Comparison of ENCODE assay signal across 27 cellular contexts in genomic region chr10:109411897-109412296, GRCh38.
A peak's percentile ranks its signal among the peaks of the same experiment; 100 is the strongest.
DNase-seq lines count a peak whose midpoint lies in the region; ATAC-seq, FAIRE-seq and TF ChIP-seq lines count a peak whose summit lies in the region.
"Had no signal": no experiment of that assay in that cellular context is flagged by ENCODE, and none has a peak within 500 bp of the region (broad histone marks: within the 10 kb centered on the region; RNA-seq: fewer than 3 reads in every experiment).

No MANE protein-coding gene starts in this region.

- no peak for TF ChIP-seq CTCF in H1 (IDR thresholded peaks at IDR 0.05; ENCODE audit: control extremely low read depth in 1 of 3, insufficient read depth in 1 of 3, low read depth in 1 of 3, low read length in 3 of 3)
- peak; percentile 45 for TF ChIP-seq CTCF in type B pancreatic cell (conservative IDR thresholded peaks at IDR 0.05)

- no peak overlapping the region for H4K91ac ChIP-seq in H1 (replicated peaks; ENCODE audit: insufficient read length, low read length)
- H4K91ac ChIP-seq in mesenchymal stem cell (ENCODE audit: low read length) = no peak overlapping the region

- H3K9me3 ChIP-seq in H1 (ENCODE audit: insufficient read depth in 2 of 2, low read depth in 1 of 2, low read length in 1 of 2) = no peaks in the 10 kb centered on the region
- no peaks in the 10 kb centered on the region for H3K9me3 ChIP-seq in mesenchymal stem cell (ENCODE audit: control insufficient read depth, low read length)
- H3K9me3 ChIP-seq: neutrophil, spleen had no signal

- TF ChIP-seq EP300 in H1 (IDR thresholded peaks at IDR 0.05; ENCODE audit: borderline replicate concordance in 1 of 2, low read depth in 2 of 2, low read length in 2 of 2) = no peak

- H2BK120ac ChIP-seq in H1 (replicated peaks; ENCODE audit: low read depth, low read length) (no peak overlapping the region), mesenchymal stem cell (ENCODE audit: low read depth, low read length) (no peak overlapping the region)

- peak; percentile 4 for DNase-seq in NCI-H82 (lab: John Stamatoyannopoulos, UW)
- no peak for DNase-seq in NCI-H82 treated with DMSO at 0.1 percent for 48 hours (lab: John Stamatoyannopoulos, UW; ENCODE audit: unreplicated experiment)
- DNase-seq in H1 (ENCODE audit: low read depth in 1 of 2, low spot score in 2 of 2) = no peak
- DNase-seq in mesenchymal stem cell = peak; percentile 32
- no peak for DNase-seq in type B pancreatic cell (ENCODE audit: extremely low spot score, unreplicated experiment)
- DNase-seq in NCI-H2029 treated with DMSO at 0.1 percent for 48 hours (lab: John Stamatoyannopoulos, UW) = no peak
- DNase-seq: activated CD4-positive, alpha-beta T cell treated with anti-CD3 and anti-CD28 coated beads for 48 hours; activated naive CD4-positive, alpha-beta T cell treated with anti-CD3 and anti-CD28 coated beads, Interleukin-2, amount 10 ng/mL, durations not matched to agents 7 days and 5 days; activated T-cell treated with anti-CD3 and anti-CD28 coated beads, Interleukin-2, amount 50 U/mL, for 72 hours; caudate nucleus; dorsolateral prefrontal cortex; foreskin keratinocyte; immature natural killer cell; left ventricle myocardium superior; NCI-H1694; NCI-H2227 treated with DMSO at 0.1 percent for 48 hours; NCI-H774; PC-9; spleen; stimulated activated CD4-positive, alpha-beta T cell treated with anti-CD3 and anti-CD28 coated beads, Interleukin-4, amount 100 ng/mL, for 24 hours; trophoblast cell had no signal

- H3K4me3 Mint-ChIP-seq in type B pancreatic cell = no peak overlapping the region
- H3K4me3 Mint-ChIP-seq: activated naive CD4-positive, alpha-beta T cell treated with anti-CD3 and anti-CD28 coated beads, Interleukin-2, amount 10 ng/mL, durations not matched to agents 7 days and 5 days; activated T-cell treated with anti-CD3 and anti-CD28 coated beads, Interleukin-2, amount 50 U/mL, for 72 hours; immature natural killer cell; stimulated activated naive CD8-positive, alpha-beta T cell treated with anti-CD3 and anti-CD28 coated beads, Interleukin-15, Interleukin-2, amounts not matched to agents 100 ng/mL and 50 ng/mL, for 24 hours; T-helper 1 cell treated with Interleukin-12 subunit alpha and Interleukin-12 subunit beta and Interleukin-4 antibody, amounts not matched to agents 30 μg/mL and 1 μg/mL, for 36 hours had no signal

- H3K4me1 ChIP-seq in H1 (replicated peaks in 1 of 4; ENCODE audit: control insufficient read depth in 3 of 4, insufficient read depth in 4 of 4, low read length in 3 of 4) (no peaks in the 10 kb centered on the region), mesenchymal stem cell (ENCODE audit: control insufficient read depth, insufficient read depth, low read depth, low read length) (no peaks in the 10 kb centered on the region)
- H3K4me1 ChIP-seq: foreskin keratinocyte, spleen had no signal

- peak in 1 of 2 experiments; percentile 27; a peak in 3 of 4 replicates for TF ChIP-seq RAD21 in H1 (IDR thresholded peaks at IDR 0.05 in 1 of 2, conservative IDR thresholded peaks at IDR 0.05 in 1 of 2; ENCODE audit: low read depth in 2 of 2, low read length in 2 of 2)

- no peaks in the 10 kb centered on the region for H3K27me3 Mint-ChIP-seq in type B pancreatic cell
- H3K27me3 Mint-ChIP-seq: activated naive CD4-positive, alpha-beta T cell treated with anti-CD3 and anti-CD28 coated beads, Interleukin-2, amount 10 ng/mL, durations not matched to agents 7 days and 5 days; stimulated activated naive CD8-positive, alpha-beta T cell treated with anti-CD3 and anti-CD28 coated beads, Interleukin-15, Interleukin-2, amounts not matched to agents 100 ng/mL and 50 ng/mL, for 24 hours had no signal

- H3K4me3 ChIP-seq in H1 (ENCODE audit: extremely low read depth in 1 of 4, insufficient read depth in 2 of 4, low read depth in 3 of 4, low read length in 4 of 4) (no peak overlapping the region), mesenchymal stem cell (ENCODE audit: insufficient read depth in 1 of 2, low read depth in 1 of 2, low read length in 2 of 2) (no peak overlapping the region)
- H3K4me3 ChIP-seq: dorsolateral prefrontal cortex, hepatocyte, PC-9, spleen had no signal

- H3K14ac ChIP-seq in H1 (ENCODE audit: insufficient read length) (no peak overlapping the region), mesenchymal stem cell (ENCODE audit: low read length in 2 of 2) (no peak overlapping the region)

- H3K23me2 ChIP-seq in H1 (ENCODE audit: low read depth, low read length) = no peaks in the 10 kb centered on the region; the same call in 1 of the 2 replicates

- H2BK20ac ChIP-seq in H1 (ENCODE audit: low read length) = no peak overlapping the region

- no peaks in the 10 kb centered on the region for H4K20me1 ChIP-seq in H1 (replicated peaks in 1 of 2; ENCODE audit: control insufficient read depth in 1 of 2, insufficient read depth in 2 of 2, low read length in 2 of 2)

- H3K23ac ChIP-seq in H1 (ENCODE audit: insufficient read length) (no peak overlapping the region), mesenchymal stem cell (ENCODE audit: low read length in 2 of 2) (no peak overlapping the region)

- H4K8ac ChIP-seq in H1 (ENCODE audit: extremely low read depth, insufficient read depth, low read length) (no peak overlapping the region), mesenchymal stem cell (ENCODE audit: low read length) (no peak overlapping the region)

- H3K18ac ChIP-seq in H1 (ENCODE audit: extremely low read depth, low read length) = no peak overlapping the region
- H3K18ac ChIP-seq in mesenchymal stem cell (ENCODE audit: low read depth in 1 of 2, low read length in 2 of 2) = peak overlapping the region in 1 of 2 experiments; percentile 11

- H2BK5ac ChIP-seq in H1 (ENCODE audit: low read depth, low read length) = no peak overlapping the region
- no peak overlapping the region for H2BK5ac ChIP-seq in mesenchymal stem cell (ENCODE audit: low read depth, low read length, poor library complexity, severe bottlenecking)

- peaks cover 4% of the 10 kb centered on the region for H3K9me3 Mint-ChIP-seq in type B pancreatic cell
- H3K9me3 Mint-ChIP-seq: activated naive CD4-positive, alpha-beta T cell treated with anti-CD3 and anti-CD28 coated beads, Interleukin-2, amount 10 ng/mL, durations not matched to agents 7 days and 5 days; stimulated activated naive CD8-positive, alpha-beta T cell treated with anti-CD3 and anti-CD28 coated beads, Interleukin-15, Interleukin-2, amounts not matched to agents 100 ng/mL and 50 ng/mL, for 24 hours; T-helper 1 cell treated with Interleukin-12 subunit alpha and Interleukin-12 subunit beta and Interleukin-4 antibody, amounts not matched to agents 30 μg/mL and 1 μg/mL, for 36 hours had no signal

- H3K27ac ChIP-seq in H1 (ENCODE audit: low read depth, low read length) (no peak overlapping the region), mesenchymal stem cell (ENCODE audit: low read length, poor library complexity, severe bottlenecking) (no peak overlapping the region)
- H3K27ac ChIP-seq: dorsolateral prefrontal cortex, foreskin keratinocyte, hepatocyte, neutrophil, PC-9, spleen had no signal

- H3K4ac ChIP-seq in H1 (replicated peaks; ENCODE audit: insufficient read length, low read depth, low read length) = no peak overlapping the region
- H3K4ac ChIP-seq in mesenchymal stem cell (ENCODE audit: low read depth in 1 of 2, low read length in 2 of 2) = no peak overlapping the region

- FAIRE-seq in H1 (lab: Jason Lieb, UNC) = no peak

- H3K4me1 Mint-ChIP-seq in type B pancreatic cell (ENCODE audit: unreplicated experiment) = peaks cover 7% of the 10 kb centered on the region
- H3K4me1 Mint-ChIP-seq: activated naive CD4-positive, alpha-beta T cell treated with anti-CD3 and anti-CD28 coated beads, Interleukin-2, amount 10 ng/mL, durations not matched to agents 7 days and 5 days; immature natural killer cell had no signal

- no peak overlapping the region for H4K5ac ChIP-seq in H1 (ENCODE audit: insufficient read length, low read depth, low read length)

- H3K27ac Mint-ChIP-seq in type B pancreatic cell = no peak overlapping the region
- H3K27ac Mint-ChIP-seq: activated naive CD4-positive, alpha-beta T cell treated with anti-CD3 and anti-CD28 coated beads, Interleukin-2, amount 10 ng/mL, durations not matched to agents 7 days and 5 days; activated T-cell treated with anti-CD3 and anti-CD28 coated beads, Interleukin-2, amount 50 U/mL, for 72 hours; immature natural killer cell; stimulated activated naive CD8-positive, alpha-beta T cell treated with anti-CD3 and anti-CD28 coated beads, Interleukin-15, Interleukin-2, amounts not matched to agents 100 ng/mL and 50 ng/mL, for 24 hours; T-helper 1 cell treated with Interleukin-12 subunit alpha and Interleukin-12 subunit beta and Interleukin-4 antibody, amounts not matched to agents 30 μg/mL and 1 μg/mL, for 36 hours had no signal

- H2AFZ ChIP-seq in H1 (ENCODE audit: low read length) (0 out of 2 replicates have a peak overlapping the region, but pooled peaks have one; percentile 20), mesenchymal stem cell (ENCODE audit: low read depth, low read length) (no peak overlapping the region)
- H2AFZ ChIP-seq: hepatocyte, PC-9 had no signal

- no peak for ATAC-seq in GM18520 (IDR thresholded peaks at IDR 0.05; ENCODE audit: unreplicated experiment)
- no peak for ATAC-seq in HG02973 (IDR thresholded peaks at IDR 0.05; ENCODE audit: unreplicated experiment)
- ATAC-seq: activated T-cell treated with anti-CD3 and anti-CD28 coated beads, Interleukin-2, amount 50 U/mL, for 72 hours; foreskin keratinocyte; left ventricle myocardium superior had no signal

- no peak overlapping the region for H2AK5ac ChIP-seq in H1 (ENCODE audit: low read depth, low read length)
- H2AK5ac ChIP-seq in mesenchymal stem cell (ENCODE audit: low read length, severe bottlenecking) = no peak overlapping the region

- CTCF ChIA-PET in H1 (lab: Charles Lee; ENCODE audit: partially characterized antibody) = interaction anchor here (0.6 to 0.7 kb wide), 2 partner anchors 69 to 361 kb away, joined by 3 read pairs; no protein-coding TSS in a partner anchor

- no peaks in the 10 kb centered on the region for H3K79me2 ChIP-seq in H1 (ENCODE audit: control insufficient read depth in 1 of 2, insufficient read depth in 2 of 2, low read length in 2 of 2)
- H3K79me2 ChIP-seq: hepatocyte had no signal

- H3K79me1 ChIP-seq in H1 (ENCODE audit: low read depth, low read length) (no peaks in the 10 kb centered on the region), mesenchymal stem cell (replicated peaks; ENCODE audit: low read length, poor library complexity, severe bottlenecking) (no peaks in the 10 kb centered on the region)

- H3K9ac ChIP-seq in H1 (replicated peaks in 1 of 4; ENCODE audit: extremely low read depth in 1 of 4, low read depth in 3 of 4, low read length in 3 of 4) (no peak overlapping the region), mesenchymal stem cell (ENCODE audit: low read length) (no peak overlapping the region)

- no peaks in the 10 kb centered on the region for H3K36me3 Mint-ChIP-seq in type B pancreatic cell
- H3K36me3 Mint-ChIP-seq: activated naive CD4-positive, alpha-beta T cell treated with anti-CD3 and anti-CD28 coated beads, Interleukin-2, amount 10 ng/mL, durations not matched to agents 7 days and 5 days; immature natural killer cell had no signal

- H3K36me3 ChIP-seq in H1 (ENCODE audit: control insufficient read depth in 2 of 4, insufficient read depth in 4 of 4, low read length in 3 of 4) (no peaks in the 10 kb centered on the region), mesenchymal stem cell (ENCODE audit: control insufficient read depth in 1 of 2, insufficient read depth in 2 of 2, low read depth in 1 of 2, low read length in 2 of 2) (no peaks in the 10 kb centered on the region)
- H3K36me3 ChIP-seq: neutrophil, spleen had no signal

- WGBS in H1 (ENCODE audit: extremely low coverage in 1 of 2, insufficient coverage in 1 of 2, insufficient read length in 1 of 2, insufficient replicate concordance in 2 of 2, low coverage in 1 of 2, low lambda C conversion rate in 2 of 2, missing lambda C conversion rate in 1 of 2), 2 experiments = 73% methylated on average over 4 of the region's 4 CpGs; no CpG with 5 or more reads in 1 of the 2 experiments
- WGBS in mesenchymal stem cell = 54% methylated on average over 3 of the region's 4 CpGs

- TF ChIP-seq POLR2A in H1 (IDR thresholded peaks at IDR 0.05; ENCODE audit: control extremely low read depth in 1 of 2, low read depth in 2 of 2, low read length in 2 of 2) = no peak

- no peak overlapping the region for H3K56ac ChIP-seq in H1 (replicated peaks; ENCODE audit: insufficient read length, low read depth, low read length)

- POLR2A ChIA-PET in H1 (lab: Charles Lee; ENCODE audit: partially characterized antibody) = no interaction called here

- H2BK15ac ChIP-seq in H1 (ENCODE audit: low read length) (no peak overlapping the region), mesenchymal stem cell (ENCODE audit: low read depth, poor library complexity, severe bottlenecking) (no peak overlapping the region)

- H3K4me2 ChIP-seq in H1 (ENCODE audit: insufficient read depth in 1 of 2, low read depth in 2 of 2, low read length in 2 of 2) (no peak overlapping the region), mesenchymal stem cell (ENCODE audit: low read length, poor library complexity, severe bottlenecking) (no peak overlapping the region)
- H3K4me2 ChIP-seq: hepatocyte, PC-9 had no signal

- H3K27me3 ChIP-seq in H1 (replicated peaks in 1 of 4; ENCODE audit: control insufficient read depth in 3 of 4, extremely low read depth in 1 of 4, insufficient read depth in 3 of 4, low read length in 3 of 4) (no peaks in the 10 kb centered on the region), mesenchymal stem cell (ENCODE audit: control insufficient read depth in 1 of 2, insufficient read depth in 1 of 2, low read length in 2 of 2) (no peaks in the 10 kb centered on the region)
- H3K27me3 ChIP-seq: foreskin keratinocyte, hepatocyte, neutrophil, spleen had no signal

- H2BK12ac ChIP-seq in H1 (ENCODE audit: low read depth, low read length) (no peak overlapping the region), mesenchymal stem cell (ENCODE audit: low read length in 2 of 2) (no peak overlapping the region)

Comparison
In these comparisons a context has a peak if more than half of its experiments do, and no peak if none do; other contexts are left out.
1. DNase-seq: peak in NCI-H82 (single experiment) and mesenchymal stem cell (single experiment); none in NCI-H82 treated with DMSO at 0.1 percent for 48 hours (single experiment), H1 (0 of 2), type B pancreatic cell (single experiment) and NCI-H2029 treated with DMSO at 0.1 percent for 48 hours (single experiment).